ENCODE assay signal across 13 cellular contexts in the genomic region with DNA sequence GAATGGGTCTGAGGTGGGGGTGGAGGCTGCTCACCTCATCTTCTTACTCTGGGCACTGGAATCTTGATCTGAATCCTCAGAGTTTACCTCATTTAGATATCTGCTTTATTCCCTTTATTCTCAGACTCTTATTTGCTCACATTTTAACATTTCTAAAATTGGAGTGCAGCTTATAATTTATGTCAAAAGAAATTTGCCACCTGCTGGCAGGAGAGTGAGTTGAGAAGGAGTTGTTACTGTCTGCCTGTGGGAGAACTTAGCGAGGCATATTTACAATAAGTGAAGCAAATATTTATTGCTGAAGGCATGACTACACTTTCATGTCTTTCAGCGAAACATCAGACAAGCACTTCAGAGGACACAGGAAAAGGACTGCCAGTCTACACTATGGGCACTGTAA. TPM values are rescaled to one million over a fixed set of nuclear protein-coding genes. Genes with fewer than 3 reads are reported as not detected.
DNase-seq lines count a peak whose midpoint lies in the region; ATAC-seq, FAIRE-seq and TF ChIP-seq lines count a peak whose summit lies in the region.
"Had no signal": no experiment of that assay in that cellular context is flagged by ENCODE, and none has a peak within 500 bp of the region (broad histone marks: within the 10 kb centered on the region; RNA-seq: fewer than 3 reads in every experiment).

No MANE protein-coding gene starts in this region.

- DNase-seq in A549 (ENCODE audit: low read depth in 1 of 2, low spot score in 1 of 2): peak in 1 of 2 experiments; percentile 33
- DNase-seq in GM12864 (ENCODE audit: low read depth): no peak
- no peak for DNase-seq in RWPE2 (ENCODE audit: low spot score)
- DNase-seq in foreskin keratinocyte: no peak
- no peak for DNase-seq in amniotic stem cell (lab: John Stamatoyannopoulos, UW)
- DNase-seq in activated CD4-positive, alpha-beta T cell treated with anti-CD3 and anti-CD28 coated beads, Interleukin-2, amount 10 ng/mL, durations not matched to agents 24 days and 14 days: no peak
- DNase-seq: activated T-cell treated with anti-CD3 and anti-CD28 coated beads, Interleukin-2, amount 50 U/mL, for 1 hour; immature natural killer cell had no signal

- H3K9me3 Mint-ChIP-seq in activated CD4-positive, alpha-beta T cell treated with anti-CD3 and anti-CD28 coated beads, Interleukin-2, amount 10 ng/mL, durations not matched to agents 24 days and 14 days: no peaks in the 10 kb centered on the region
- H3K9me3 Mint-ChIP-seq: immature natural killer cell had no signal

- no peak overlapping the region for H3K4me3 ChIP-seq in A549
- no peak overlapping the region for H3K4me3 ChIP-seq in GM12864 (ENCODE audit: low read depth, low read length)
- no peak overlapping the region for H3K4me3 ChIP-seq in RWPE2 (ENCODE audit: severe bottlenecking)
- H3K4me3 ChIP-seq: coronary artery, SJSA1 had no signal

- no peak overlapping the region for H3K27ac Mint-ChIP-seq in activated CD4-positive, alpha-beta T cell treated with anti-CD3 and anti-CD28 coated beads, Interleukin-2, amount 10 ng/mL, durations not matched to agents 24 days and 14 days
- H3K27ac Mint-ChIP-seq: immature natural killer cell had no signal

- H3K27me3 Mint-ChIP-seq in activated CD4-positive, alpha-beta T cell treated with anti-CD3 and anti-CD28 coated beads, Interleukin-2, amount 10 ng/mL, durations not matched to agents 24 days and 14 days: peaks cover 36% of the 10 kb centered on the region

- H3K4me3 Mint-ChIP-seq in activated CD4-positive, alpha-beta T cell treated with anti-CD3 and anti-CD28 coated beads, Interleukin-2, amount 10 ng/mL, durations not matched to agents 24 days and 14 days: no peak overlapping the region
- H3K4me3 Mint-ChIP-seq: immature natural killer cell had no signal

- TF ChIP-seq RAD21 in A549 (conservative IDR thresholded peaks at IDR 0.05 in 1 of 2, IDR thresholded peaks at IDR 0.05 in 1 of 2): peak; percentile 33 to 36; a peak in 4 of 5 replicates

- POLR2A ChIA-PET in A549 (lab: Yijun Ruan, JAX): no interaction called here

- FAIRE-seq in A549 (lab: Jason Lieb, UNC): no peak

- TF ChIP-seq EP300 in A549 (IDR thresholded peaks at IDR 0.05): no peak

- peak overlapping the region; percentile 38 for H3K4me2 ChIP-seq in A549

- no peaks in the 10 kb centered on the region for H3K36me3 ChIP-seq in RWPE2 (ENCODE audit: low read depth)
- H3K36me3 ChIP-seq: SJSA1 had no signal

- H3K4me1 ChIP-seq in A549 (no peaks in the 10 kb centered on the region), RWPE2 (ENCODE audit: insufficient read depth, poor library complexity, severe bottlenecking) (no peaks in the 10 kb centered on the region), foreskin keratinocyte (no peaks in the 10 kb centered on the region)
- H3K4me1 ChIP-seq: SJSA1 had no signal

- WGBS in A549 (ENCODE audit: missing lambda C conversion rate): 0% methylated on average over 2 of the region's 2 CpGs

- peak; percentile 40 for TF ChIP-seq CTCF in A549 (IDR thresholded peaks at IDR 0.05)
- peak; percentile 31 for TF ChIP-seq CTCF in GM12864 (IDR thresholded peaks at IDR 0.05; ENCODE audit: low read depth, low read length, missing control alignments)
- TF ChIP-seq CTCF in RWPE2 (IDR thresholded peaks at IDR 0.05; ENCODE audit: poor library complexity, severe bottlenecking): peak; percentile 28
- TF ChIP-seq CTCF in foreskin keratinocyte (conservative IDR thresholded peaks at IDR 0.05): peak; percentile 55

- ATAC-seq in A549: peak; percentile 70 to 79; a peak in 5 of 6 replicates
- no peak for ATAC-seq in RWPE2 (ENCODE audit: low read depth)
- ATAC-seq in foreskin keratinocyte: no peak
- ATAC-seq in GM21619 (IDR thresholded peaks at IDR 0.05; ENCODE audit: unreplicated experiment): no peak
- no peak for ATAC-seq in HG02642 (IDR thresholded peaks at IDR 0.05; ENCODE audit: poor library complexity, unreplicated experiment)

- H3K9me3 ChIP-seq in A549 (no peaks in the 10 kb centered on the region), RWPE2 (ENCODE audit: severe bottlenecking) (no peaks in the 10 kb centered on the region)
- H3K9me3 ChIP-seq: SJSA1 had no signal

- no peaks in the 10 kb centered on the region for H3K4me1 Mint-ChIP-seq in activated CD4-positive, alpha-beta T cell treated with anti-CD3 and anti-CD28 coated beads, Interleukin-2, amount 10 ng/mL, durations not matched to agents 24 days and 14 days
- H3K4me1 Mint-ChIP-seq: immature natural killer cell had no signal

- H3K36me3 Mint-ChIP-seq in activated CD4-positive, alpha-beta T cell treated with anti-CD3 and anti-CD28 coated beads, Interleukin-2, amount 10 ng/mL, durations not matched to agents 24 days and 14 days (ENCODE audit: low read depth): no peaks in the 10 kb centered on the region
- H3K36me3 Mint-ChIP-seq: immature natural killer cell had no signal

- no peaks in the 10 kb centered on the region for H3K27me3 ChIP-seq in RWPE2 (ENCODE audit: insufficient read depth, poor library complexity, severe bottlenecking)
- H3K27me3 ChIP-seq in foreskin keratinocyte: peaks cover 35% of the 10 kb centered on the region
- H3K27me3 ChIP-seq: SJSA1 had no signal

- intact Hi-C loops in activated CD4-positive, alpha-beta T cell treated with anti-CD3 and anti-CD28 coated beads, Interleukin-2, amount 10 ng/mL, durations not matched to agents 24 days and 14 days (cut with micrococcal nuclease): no loop called here

- TF ChIP-seq POLR2A in A549 (IDR thresholded peaks at IDR 0.05; ENCODE audit: low read length): no peak

- H3K27ac ChIP-seq in A549 (no peak overlapping the region), RWPE2 (ENCODE audit: poor library complexity, severe bottlenecking) (no peak overlapping the region), foreskin keratinocyte (no peak overlapping the region)
- H3K27ac ChIP-seq: coronary artery, SJSA1 had no signal

- CTCF ChIA-PET in A549 (lab: Yijun Ruan, JAX): interaction anchor here (0.7 to 3.8 kb wide), 6 partner anchors 10 to 197 kb away, joined by 3 to 20 read pairs (median 5); no protein-coding TSS in a partner anchor

TF ChIP-seq in A549, 52 proteins besides CTCF, POLR2A, EP300 and RAD21:
- TF ChIP-seq SMC3 (IDR thresholded peaks at IDR 0.05) (peak; percentile 60), CHD2 (IDR thresholded peaks at IDR 0.05; ENCODE audit: low read length, partially characterized antibody) (no peak)

RNA-seq across cellular contexts. Expression of a gene that starts 16.4 kb away (rescaled TPM):
- polyA plus RNA-seq in A549 (2011; rRNA removed) (0.01 and 0.03 TPM in 2 replicates), A549 (2017; fragmentation: RNase III; extraction: RNeasy Plus Mini Kit Qiagen cat#74134 plus additional on column Dnase treatment) (0.03 to 0.05 TPM (median 0.04 TPM) in 3 replicates), foreskin keratinocyte (not detected in 2 replicates)
- polyA plus RNA-seq in A549 (2012; cell fraction: cytosol; rRNA removed): 0.01 TPM in 1 of 2 replicates, not detected in the other
- polyA plus RNA-seq in A549 (2012; cell fraction: nucleus; rRNA removed): 0.01 TPM in 1 of 2 replicates, not detected in the other
- not detected in 2 replicates for polyA minus RNA-seq in A549 (2011; rRNA and poly(A)+ RNA removed)
- total RNA-seq in foreskin keratinocyte: not detected in 2 replicates
- not detected in 2 replicates for total RNA-seq in activated CD4-positive, alpha-beta T cell treated with anti-CD3 and anti-CD28 coated beads, Interleukin-2, amount 10 ng/mL, durations not matched to agents 24 days and 14 days
- total RNA-seq: LHCN-M2 had no signal
- polyA plus RNA-seq: immature natural killer cell had no signal

RNA-seq across cellular contexts. Expression of a gene that starts 23.0 kb away (rescaled TPM):
- polyA plus RNA-seq in A549 (2011; rRNA removed): 5.3 and 5.5 TPM in 2 replicates
- polyA plus RNA-seq in A549 (2012; cell fraction: cytosol; rRNA removed): 3.4 and 5.3 TPM in 2 replicates
- polyA plus RNA-seq in A549 (2012; cell fraction: nucleus; rRNA removed): 6.6 and 8.9 TPM in 2 replicates
- 4.9 to 7.1 TPM (median 6.7 TPM) in 3 replicates for polyA plus RNA-seq in A549 (2017; fragmentation: RNase III; extraction: RNeasy Plus Mini Kit Qiagen cat#74134 plus additional on column Dnase treatment)
- 5.6 and 6.8 TPM in 2 replicates for polyA minus RNA-seq in A549 (2011; rRNA and poly(A)+ RNA removed)
- 2.5 TPM in 2 replicates for total RNA-seq in foreskin keratinocyte
- 1.2 and 1.3 TPM in 2 replicates for polyA plus RNA-seq in foreskin keratinocyte
- total RNA-seq in activated CD4-positive, alpha-beta T cell treated with anti-CD3 and anti-CD28 coated beads, Interleukin-2, amount 10 ng/mL, durations not matched to agents 24 days and 14 days: 1.3 TPM in 2 replicates

Comparison
In these comparisons a context has a peak if more than half of its experiments do, and no peak if none do; other contexts are left out.
1. ATAC-seq: peak in A549 (2 of 2); none in RWPE2 (single experiment), foreskin keratinocyte (single experiment), GM21619 (single experiment) and HG02642 (single experiment).
2. Peak in every context shown above with its lines, with median percentiles within 50 percentile points of each other: CTCF ChIP-seq.